In genomic region chr2:54048896-54049295, GRCh38 we compare ENCODE assay signal across 5 cellular contexts.
DNase-seq lines count a peak whose midpoint lies in the region; ATAC-seq and TF ChIP-seq lines count a peak whose summit lies in the region.
"Not testable (repeated sequence)": the region's sequence is repeated elsewhere in the genome, so short reads cannot be mapped to it uniquely, and the experiment has no call there.

No MANE protein-coding gene starts in this region.

- not testable (repeated sequence) for H3K4me3 ChIP-seq in CD4-positive, CD25-positive, alpha-beta regulatory T cell (ENCODE audit: low read depth, low read length)

- H3K9me3 Mint-ChIP-seq in CD4-positive, CD25-positive, alpha-beta regulatory T cell; activated CD4-positive, alpha-beta T cell treated with anti-CD3 and anti-CD28 coated beads, Interleukin-2, amount 10 ng/mL, durations not matched to agents 7 days and 5 days; immature natural killer cell: not testable (repeated sequence)
- peaks cover 14% of the 10 kb centered on the region for H3K9me3 Mint-ChIP-seq in nephron progenitor cell
- H3K9me3 Mint-ChIP-seq in stimulated activated naive B cell treated with anti-CD40 and anti-IgM and Interleukin-4, amounts not matched to agents 10 μg/mL and 1 μg/mL and 100 μg/mL, for 72 hours = peaks cover 11 to 15% of the 10 kb centered on the region in 2 donors

- H3K36me3 ChIP-seq in CD4-positive, CD25-positive, alpha-beta regulatory T cell (ENCODE audit: control insufficient read depth, insufficient read depth, low read length) = not testable (repeated sequence)

- H3K4me1 Mint-ChIP-seq in CD4-positive, CD25-positive, alpha-beta regulatory T cell = peaks cover 12 to 35% (median 24%) of the 10 kb centered on the region in 4 donors
- peaks cover 26% of the 10 kb centered on the region for H3K4me1 Mint-ChIP-seq in activated CD4-positive, alpha-beta T cell treated with anti-CD3 and anti-CD28 coated beads, Interleukin-2, amount 10 ng/mL, durations not matched to agents 7 days and 5 days
- H3K4me1 Mint-ChIP-seq in immature natural killer cell = peaks cover 45 to 62% of the 10 kb centered on the region in 2 donors
- H3K4me1 Mint-ChIP-seq in nephron progenitor cell = not testable (repeated sequence)
- peaks cover 15 to 28% of the 10 kb centered on the region in 2 donors for H3K4me1 Mint-ChIP-seq in stimulated activated naive B cell treated with anti-CD40 and anti-IgM and Interleukin-4, amounts not matched to agents 10 μg/mL and 1 μg/mL and 100 μg/mL, for 72 hours

- not testable (repeated sequence) for H3K27me3 Mint-ChIP-seq in CD4-positive, CD25-positive, alpha-beta regulatory T cell; activated CD4-positive, alpha-beta T cell treated with anti-CD3 and anti-CD28 coated beads, Interleukin-2, amount 10 ng/mL, durations not matched to agents 7 days and 5 days; immature natural killer cell (ENCODE audit: low read depth in 3 of 3); nephron progenitor cell (ENCODE audit: low read depth, poor library complexity); stimulated activated naive B cell treated with anti-CD40 and anti-IgM and Interleukin-4, amounts not matched to agents 10 μg/mL and 1 μg/mL and 100 μg/mL, for 72 hours

- H3K4me1 ChIP-seq in CD4-positive, CD25-positive, alpha-beta regulatory T cell (ENCODE audit: control insufficient read depth, insufficient read depth, low read length, poor library complexity, severe bottlenecking) = peaks cover 24% of the 10 kb centered on the region

- H3K9me3 ChIP-seq in CD4-positive, CD25-positive, alpha-beta regulatory T cell (ENCODE audit: control insufficient read depth in 2 of 2, low read length in 2 of 2) = not testable (repeated sequence)

- not testable (repeated sequence) for TF ChIP-seq CTCF in nephron progenitor cell (IDR thresholded peaks at IDR 0.05)

- H3K36me3 Mint-ChIP-seq in CD4-positive, CD25-positive, alpha-beta regulatory T cell = peaks cover 22% of the 10 kb centered on the region
- H3K36me3 Mint-ChIP-seq in activated CD4-positive, alpha-beta T cell treated with anti-CD3 and anti-CD28 coated beads, Interleukin-2, amount 10 ng/mL, durations not matched to agents 7 days and 5 days (ENCODE audit: low read depth) = peaks cover 22% of the 10 kb centered on the region
- H3K36me3 Mint-ChIP-seq in immature natural killer cell (peaks cover 13 to 22% (median 15%) of the 10 kb centered on the region in 3 donors), nephron progenitor cell (ENCODE audit: low read depth) (peaks cover 30% of the 10 kb centered on the region)
- peaks cover 18 to 25% of the 10 kb centered on the region in 2 donors for H3K36me3 Mint-ChIP-seq in stimulated activated naive B cell treated with anti-CD40 and anti-IgM and Interleukin-4, amounts not matched to agents 10 μg/mL and 1 μg/mL and 100 μg/mL, for 72 hours

- POLR2A ChIA-PET in activated CD4-positive, alpha-beta T cell treated with anti-CD3 and anti-CD28 coated beads, Interleukin-2, amount 10 ng/mL, durations not matched to agents 7 days and 5 days (lab: Charles Lee) = not testable (repeated sequence)

- not testable (repeated sequence) for H3K27me3 ChIP-seq in CD4-positive, CD25-positive, alpha-beta regulatory T cell (ENCODE audit: control insufficient read depth, insufficient read depth, low read length)

- CTCF ChIA-PET in activated CD4-positive, alpha-beta T cell treated with anti-CD3 and anti-CD28 coated beads, Interleukin-2, amount 10 ng/mL, durations not matched to agents 7 days and 5 days (lab: Charles Lee) = not testable (repeated sequence)

- not testable (repeated sequence) for DNase-seq in CD4-positive, CD25-positive, alpha-beta regulatory T cell; activated CD4-positive, alpha-beta T cell treated with anti-CD3 and anti-CD28 coated beads, Interleukin-2, amount 10 ng/mL, durations not matched to agents 7 days and 5 days; immature natural killer cell; nephron progenitor cell; stimulated activated naive B cell treated with anti-CD40 and anti-IgM and Interleukin-4, amounts not matched to agents 10 μg/mL and 1 μg/mL and 100 μg/mL, for 72 hours

- H3K4me3 Mint-ChIP-seq in CD4-positive, CD25-positive, alpha-beta regulatory T cell; activated CD4-positive, alpha-beta T cell treated with anti-CD3 and anti-CD28 coated beads, Interleukin-2, amount 10 ng/mL, durations not matched to agents 7 days and 5 days; nephron progenitor cell; stimulated activated naive B cell treated with anti-CD40 and anti-IgM and Interleukin-4, amounts not matched to agents 10 μg/mL and 1 μg/mL and 100 μg/mL, for 72 hours: not testable (repeated sequence)
- H3K4me3 Mint-ChIP-seq in immature natural killer cell = peak overlapping the region in 1 of 5 donors; percentile 55

- not testable (repeated sequence) for ATAC-seq in CD4-positive, CD25-positive, alpha-beta regulatory T cell (ENCODE audit: low read depth in 2 of 2); stimulated activated naive B cell treated with anti-CD40 and anti-IgM and Interleukin-4, amounts not matched to agents 10 μg/mL and 1 μg/mL and 100 μg/mL, for 72 hours (replicated peaks)

- H3K27ac Mint-ChIP-seq in CD4-positive, CD25-positive, alpha-beta regulatory T cell = peak overlapping the region in 2 of 3 donors; percentile 17 to 77
- H3K27ac Mint-ChIP-seq in activated CD4-positive, alpha-beta T cell treated with anti-CD3 and anti-CD28 coated beads, Interleukin-2, amount 10 ng/mL, durations not matched to agents 7 days and 5 days = peak overlapping the region; percentile 73
- H3K27ac Mint-ChIP-seq in immature natural killer cell = peak overlapping the region; percentile 75 to 89 (median 80)
- H3K27ac Mint-ChIP-seq in nephron progenitor cell = peak overlapping the region; percentile 67
- H3K27ac Mint-ChIP-seq in stimulated activated naive B cell treated with anti-CD40 and anti-IgM and Interleukin-4, amounts not matched to agents 10 μg/mL and 1 μg/mL and 100 μg/mL, for 72 hours = peak overlapping the region; percentile 51

- H3K27ac ChIP-seq in CD4-positive, CD25-positive, alpha-beta regulatory T cell (ENCODE audit: insufficient read depth, low read length, poor library complexity, severe bottlenecking) = not testable (repeated sequence)
